6 cellular contexts compared by ENCODE assay signal in the genomic region with DNA sequence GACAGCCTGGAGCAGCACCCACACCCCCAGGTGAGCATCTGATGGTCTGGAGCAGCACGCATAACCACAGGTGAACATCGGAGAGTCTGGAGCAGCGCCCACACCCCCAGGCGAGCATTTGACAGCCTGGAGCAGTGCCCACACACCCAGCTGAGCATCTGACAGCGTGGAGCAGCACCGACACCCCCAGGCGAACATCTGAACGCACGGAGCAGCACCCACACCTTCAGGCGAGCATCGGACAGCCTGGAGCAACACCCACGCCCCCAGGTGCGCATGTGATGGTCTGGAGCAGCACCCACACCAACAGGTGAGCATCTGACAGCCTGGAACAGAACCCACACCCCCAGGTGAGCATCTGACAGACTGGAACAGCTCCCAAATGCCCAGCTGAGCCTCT. TPM values are rescaled to one million over a fixed set of nuclear protein-coding genes. Genes with fewer than 3 reads are reported as not detected.
DNase-seq lines count a peak whose midpoint lies in the region; ATAC-seq, FAIRE-seq and TF ChIP-seq lines count a peak whose summit lies in the region.
"Not testable (repeated sequence)": the region's sequence is repeated elsewhere in the genome, so short reads cannot be mapped to it uniquely, and the experiment has no call there.
"Had no signal": no experiment of that assay in that cellular context is flagged by ENCODE, and none has a peak within 500 bp of the region (broad histone marks: within the 10 kb centered on the region; RNA-seq: fewer than 3 reads in every experiment).

No MANE protein-coding gene starts in this region.

- not testable (repeated sequence) for H3K9ac ChIP-seq in kidney (ENCODE audit: low read length in 2 of 2)

- DNase-seq in Right ventricle myocardium inferior (ENCODE audit: missing footprints) (peak; percentile 8), kidney (peak; percentile 69), osteoblast (ENCODE audit: insufficient read length, low spot score, missing footprints) (peak; percentile 13), sigmoid colon (peak; percentile 37), upper lobe of right lung (peak; percentile 8)

- not testable (repeated sequence) for ATAC-seq in Right ventricle myocardium inferior, upper lobe of right lung

- not testable (repeated sequence) for H3K27me3 ChIP-seq in osteoblast (ENCODE audit: insufficient read depth, low read length); sigmoid colon; upper lobe of right lung

- not testable (repeated sequence) for H3K36me3 ChIP-seq in kidney (ENCODE audit: control insufficient read depth in 1 of 2, insufficient read depth in 2 of 2, low read length in 2 of 2); osteoblast (ENCODE audit: insufficient read depth, low read length); sigmoid colon; upper lobe of right lung

- not testable (repeated sequence) for H3K4me2 ChIP-seq in osteoblast (ENCODE audit: insufficient read depth, low read length)

- not testable (repeated sequence) for H3K27ac ChIP-seq in kidney (ENCODE audit: low read depth in 2 of 2, low read length in 2 of 2); osteoblast (ENCODE audit: low read depth, low read length); sigmoid colon; upper lobe of right lung

- intact Hi-C loops in Right ventricle myocardium inferior (cut with DNase I); kidney (cut with DNase I); sigmoid colon (cut with DNase I); upper lobe of right lung (cut with DNase I): not testable (repeated sequence)

- not testable (repeated sequence) for TF ChIP-seq EP300 in sigmoid colon (IDR thresholded peaks at IDR 0.05)

- H2AFZ ChIP-seq in osteoblast (ENCODE audit: low read length): not testable (repeated sequence)

- not testable (repeated sequence) for TF ChIP-seq POLR2A in sigmoid colon (IDR thresholded peaks at IDR 0.05)

- H3K4me1 ChIP-seq in kidney (ENCODE audit: control insufficient read depth in 1 of 2, insufficient read depth in 1 of 2, low read depth in 1 of 2, low read length in 2 of 2); osteoblast (ENCODE audit: insufficient read depth, low read length); sigmoid colon; upper lobe of right lung: not testable (repeated sequence)

- H4K20me1 ChIP-seq in osteoblast (ENCODE audit: insufficient read depth, low read length): not testable (repeated sequence)

- H3K79me2 ChIP-seq in osteoblast (ENCODE audit: insufficient read depth, low read length): not testable (repeated sequence)

- WGBS in sigmoid colon, 2 donors: 31 to 56% methylated on average over 13 of the region's 13 CpGs

- not testable (repeated sequence) for H3K4me3 ChIP-seq in kidney (ENCODE audit: low read length in 2 of 2); osteoblast (ENCODE audit: insufficient read depth, low read length); sigmoid colon; upper lobe of right lung

- H3K9me3 ChIP-seq in kidney (ENCODE audit: control insufficient read depth in 1 of 2, low read length in 2 of 2); osteoblast (ENCODE audit: low read depth, low read length); sigmoid colon; upper lobe of right lung: not testable (repeated sequence)

- TF ChIP-seq CTCF in kidney (IDR thresholded peaks at IDR 0.05; ENCODE audit: borderline replicate concordance, extremely low read depth, insufficient read depth); osteoblast (IDR thresholded peaks at IDR 0.05; ENCODE audit: extremely low read depth, low read depth, low read length); sigmoid colon (IDR thresholded peaks at IDR 0.05); upper lobe of right lung (IDR thresholded peaks at IDR 0.05): not testable (repeated sequence)

- FAIRE-seq in kidney (lab: Jason Lieb, UNC): not testable (repeated sequence)

RNA-seq across cellular contexts. Expression of a gene that starts 49.6 kb away (rescaled TPM):
- total RNA-seq in Right ventricle myocardium inferior (0.70 TPM), kidney (2.4 TPM), osteoblast (0.29 and 0.36 TPM in 2 replicates), sigmoid colon (under 1 TPM; 0.16 to 0.83 (median 0.63) TPM), upper lobe of right lung (1.3 TPM)
- polyA plus RNA-seq in kidney (ENCODE audit: insufficient read depth, low read depth, low replicate concordance) (0.15 TPM), sigmoid colon (under 1 TPM in 2 of 3 donors, not detected in 1; under 0.01 to 0.57 TPM)
- total RNA-seq: Daoy had no signal

Comparison
In these comparisons a context has a peak if more than half of its experiments do, and no peak if none do; other contexts are left out.
1. DNase-seq: peak in every context shown above with its lines; median percentile 69 in kidney; 37 in sigmoid colon; 13 in osteoblast; 8 in Right ventricle myocardium inferior; 8 in upper lobe of right lung.